In genomic region chr11:831951-832528, GRCh38 we compare ENCODE assay signal across 8 cellular contexts. TPM values are rescaled to one million over a fixed set of nuclear protein-coding genes. Genes with fewer than 3 reads are reported as not detected.
DNase-seq lines count a peak whose midpoint lies in the region; ATAC-seq lines count a peak whose summit lies in the region.

No MANE protein-coding gene starts in this region.

- intact Hi-C loops in activated CD4-positive, alpha-beta memory T cell treated with anti-CD3 and anti-CD28 coated beads for 36 hours (cut with micrococcal nuclease), result loop anchor here (1.0 kb wide), 1 partner anchor 10 kb away; the partner anchor contains the start of genes POLR2L and TSPAN4

- H3K27me3 Mint-ChIP-seq in activated CD4-positive, alpha-beta memory T cell treated with anti-CD3 and anti-CD28 coated beads, Interleukin-2, amount 10 ng/mL, durations not matched to agents 7 days and 5 days, result peaks cover 38% of the 10 kb centered on the region
- peaks cover 35% of the 10 kb centered on the region for H3K27me3 Mint-ChIP-seq in activated CD4-positive, alpha-beta memory T cell treated with anti-CD3 and anti-CD28 coated beads for 36 hours
- H3K27me3 Mint-ChIP-seq in activated T-cell treated with anti-CD3 and anti-CD28 coated beads, Interleukin-2, amount 50 U/mL, for 72 hours (ENCODE audit: low read depth), result peaks cover 36% of the 10 kb centered on the region

- no peak overlapping the region for H3K27ac Mint-ChIP-seq in activated CD4-positive, alpha-beta memory T cell treated with anti-CD3 and anti-CD28 coated beads, Interleukin-2, amount 10 ng/mL, durations not matched to agents 7 days and 5 days
- H3K27ac Mint-ChIP-seq in activated CD4-positive, alpha-beta memory T cell treated with anti-CD3 and anti-CD28 coated beads for 36 hours, result no peak overlapping the region
- H3K27ac Mint-ChIP-seq in activated T-cell treated with anti-CD3 and anti-CD28 coated beads, Interleukin-2, amount 50 U/mL, for 72 hours, result no peak overlapping the region

- no peak for ATAC-seq in activated T-cell treated with anti-CD3 and anti-CD28 coated beads, Interleukin-2, amount 50 U/mL, for 72 hours (replicated peaks in 1 of 2)
- ATAC-seq in HG03097 (IDR thresholded peaks at IDR 0.05; ENCODE audit: low FRiP score, unreplicated experiment), result no peak

- no peak overlapping the region for H3K27ac ChIP-seq in iPS-20b (ENCODE audit: low read length)
- no peak overlapping the region for H3K27ac ChIP-seq in stomach smooth muscle (ENCODE audit: low read length)

- H3K4me3 Mint-ChIP-seq in activated CD4-positive, alpha-beta memory T cell treated with anti-CD3 and anti-CD28 coated beads, Interleukin-2, amount 10 ng/mL, durations not matched to agents 7 days and 5 days, result peak overlapping the region; percentile 46
- no peak overlapping the region for H3K4me3 Mint-ChIP-seq in activated CD4-positive, alpha-beta memory T cell treated with anti-CD3 and anti-CD28 coated beads for 36 hours
- peak overlapping the region; percentile 41 to 64 for H3K4me3 Mint-ChIP-seq in activated T-cell treated with anti-CD3 and anti-CD28 coated beads, Interleukin-2, amount 50 U/mL, for 72 hours

- no peaks in the 10 kb centered on the region for H3K9me3 ChIP-seq in iPS-20b (ENCODE audit: insufficient read depth, low read depth, low read length)
- H3K9me3 ChIP-seq in stomach smooth muscle (ENCODE audit: control insufficient read depth in 2 of 2, low read length in 2 of 2), result no peaks in the 10 kb centered on the region

- POLR2A ChIA-PET in activated CD4-positive, alpha-beta memory T cell treated with anti-CD3 and anti-CD28 coated beads, Interleukin-2, amount 10 ng/mL, durations not matched to agents 7 days and 5 days (lab: Charles Lee), result interaction anchor here (0.6 to 8.3 kb wide), 5 partner anchors 9 to 23 kb away, joined by 3 to 74 read pairs (median 25); partner anchors contain the start of genes PNPLA2, POLR2L, RPLP2 and TSPAN4
- POLR2A ChIA-PET in activated CD4-positive, alpha-beta memory T cell treated with anti-CD3 and anti-CD28 coated beads for 36 hours (lab: Charles Lee), result interaction anchor here (1.7 kb wide), 1 partner anchor 13 kb away, joined by 7 read pairs; the partner anchor contains the start of gene PNPLA2

- no peaks in the 10 kb centered on the region for H3K36me3 Mint-ChIP-seq in activated CD4-positive, alpha-beta memory T cell treated with anti-CD3 and anti-CD28 coated beads, Interleukin-2, amount 10 ng/mL, durations not matched to agents 7 days and 5 days (ENCODE audit: low read depth)
- H3K36me3 Mint-ChIP-seq in activated CD4-positive, alpha-beta memory T cell treated with anti-CD3 and anti-CD28 coated beads for 36 hours, result no peaks in the 10 kb centered on the region
- H3K36me3 Mint-ChIP-seq in activated T-cell treated with anti-CD3 and anti-CD28 coated beads, Interleukin-2, amount 50 U/mL, for 72 hours (ENCODE audit: insufficient read depth in 2 of 2), result no peaks in the 10 kb centered on the region

- peaks cover 62% of the 10 kb centered on the region for H3K27me3 ChIP-seq in iPS-20b (ENCODE audit: insufficient read depth, low read length)
- H3K27me3 ChIP-seq in stomach smooth muscle (ENCODE audit: control insufficient read depth in 1 of 2, insufficient read depth in 2 of 2, low read length in 2 of 2), result peaks cover 40 to 55% of the 10 kb centered on the region in 2 donors

- no peak overlapping the region for H3K9ac ChIP-seq in iPS-20b (ENCODE audit: low read depth, low read length)
- H3K9ac ChIP-seq in stomach smooth muscle (ENCODE audit: low read length in 2 of 2), result peak overlapping the region; percentile 13 to 28

- CTCF ChIA-PET in activated CD4-positive, alpha-beta memory T cell treated with anti-CD3 and anti-CD28 coated beads, Interleukin-2, amount 10 ng/mL, durations not matched to agents 7 days and 5 days (lab: Charles Lee), result no interaction called here
- CTCF ChIA-PET in activated CD4-positive, alpha-beta memory T cell treated with anti-CD3 and anti-CD28 coated beads for 36 hours (lab: Charles Lee), result interaction anchor here (1.2 kb wide), 2 partner anchors 11 to 16 kb away, joined by 3 to 5 read pairs; partner anchors contain the start of genes POLR2L and TSPAN4

- H3K4me1 Mint-ChIP-seq in activated CD4-positive, alpha-beta memory T cell treated with anti-CD3 and anti-CD28 coated beads, Interleukin-2, amount 10 ng/mL, durations not matched to agents 7 days and 5 days, result peaks cover 36% of the 10 kb centered on the region
- H3K4me1 Mint-ChIP-seq in activated CD4-positive, alpha-beta memory T cell treated with anti-CD3 and anti-CD28 coated beads for 36 hours (ENCODE audit: low read depth), result peaks cover 30% of the 10 kb centered on the region
- H3K4me1 Mint-ChIP-seq in activated T-cell treated with anti-CD3 and anti-CD28 coated beads, Interleukin-2, amount 50 U/mL, for 72 hours (ENCODE audit: low read depth), result peaks cover 35% of the 10 kb centered on the region

- H3K9me3 Mint-ChIP-seq in activated CD4-positive, alpha-beta memory T cell treated with anti-CD3 and anti-CD28 coated beads, Interleukin-2, amount 10 ng/mL, durations not matched to agents 7 days and 5 days, result no peaks in the 10 kb centered on the region
- no peaks in the 10 kb centered on the region for H3K9me3 Mint-ChIP-seq in activated CD4-positive, alpha-beta memory T cell treated with anti-CD3 and anti-CD28 coated beads for 36 hours
- H3K9me3 Mint-ChIP-seq in activated T-cell treated with anti-CD3 and anti-CD28 coated beads, Interleukin-2, amount 50 U/mL, for 72 hours, result no peaks in the 10 kb centered on the region

- peaks cover 25% of the 10 kb centered on the region for H3K4me1 ChIP-seq in iPS-20b (ENCODE audit: insufficient read depth, low read length)
- peaks cover 68% of the 10 kb centered on the region for H3K4me1 ChIP-seq in stomach smooth muscle (ENCODE audit: control insufficient read depth, insufficient read depth, low read length)

- H3K4me3 ChIP-seq in iPS-20b (ENCODE audit: low read length) (peak overlapping the region; percentile 53), stomach smooth muscle (ENCODE audit: low read length in 2 of 2) (peak overlapping the region in 1 of 2 donors; percentile 71)

- no peak for DNase-seq in activated CD4-positive, alpha-beta memory T cell treated with anti-CD3 and anti-CD28 coated beads, Interleukin-2, amount 10 ng/mL, durations not matched to agents 7 days and 5 days
- DNase-seq in activated CD4-positive, alpha-beta memory T cell treated with anti-CD3 and anti-CD28 coated beads for 36 hours, result no peak
- no peak for DNase-seq in activated T-cell treated with anti-CD3 and anti-CD28 coated beads, Interleukin-2, amount 50 U/mL, for 72 hours
- no peak for DNase-seq in stimulated activated CD4-positive, alpha-beta T cell treated with anti-CD3 and anti-CD28 coated beads, Interleukin-2, amount 100 ng/mL, for 24 hours
- DNase-seq in activated CD4-positive, alpha-beta T cell treated with anti-CD3 and anti-CD28 coated beads for 4 hours, result no peak

- H3K36me3 ChIP-seq in iPS-20b (ENCODE audit: insufficient read depth, low read depth, low read length), result peaks cover 6% of the 10 kb centered on the region; the same call in 1 of the 2 replicates
- peaks cover 0 to 6% of the 10 kb centered on the region in 2 donors for H3K36me3 ChIP-seq in stomach smooth muscle (ENCODE audit: control insufficient read depth in 2 of 2, insufficient read depth in 2 of 2, low read length in 2 of 2)

RNA-seq across cellular contexts. Expression of gene CD151, which starts 0.7 kb away (rescaled TPM):
- total RNA-seq in activated CD4-positive, alpha-beta memory T cell treated with anti-CD3 and anti-CD28 coated beads, Interleukin-2, amount 10 ng/mL, durations not matched to agents 7 days and 5 days, result 10 to 100 TPM; 28.0 to 28.6 TPM
- 10 to 100 TPM; 40.2 to 40.9 TPM for total RNA-seq in activated CD4-positive, alpha-beta memory T cell treated with anti-CD3 and anti-CD28 coated beads for 36 hours
- 10 to 100 TPM; 35.4 to 42.2 TPM for total RNA-seq in activated T-cell treated with anti-CD3 and anti-CD28 coated beads, Interleukin-2, amount 50 U/mL, for 72 hours

RNA-seq across cellular contexts. Expression of gene CRACR2B, which starts 4.3 kb away (rescaled TPM):
- 10 to 100 TPM; 12.7 to 13.7 TPM for total RNA-seq in activated CD4-positive, alpha-beta memory T cell treated with anti-CD3 and anti-CD28 coated beads, Interleukin-2, amount 10 ng/mL, durations not matched to agents 7 days and 5 days
- total RNA-seq in activated CD4-positive, alpha-beta memory T cell treated with anti-CD3 and anti-CD28 coated beads for 36 hours, result 1 to 10 TPM; 1.8 to 2.3 TPM
- 10 to 100 TPM in 1 of 2 donors, 1 to 10 TPM in 1; 5.5 to 13.3 TPM for total RNA-seq in activated T-cell treated with anti-CD3 and anti-CD28 coated beads, Interleukin-2, amount 50 U/mL, for 72 hours

RNA-seq across cellular contexts. Expression of gene POLR2L, which starts 10.3 kb away (rescaled TPM):
- total RNA-seq in activated CD4-positive, alpha-beta memory T cell treated with anti-CD3 and anti-CD28 coated beads, Interleukin-2, amount 10 ng/mL, durations not matched to agents 7 days and 5 days, result 10 to 100 TPM; 59.3 to 61.5 TPM
- 10 to 100 TPM; 70.4 to 74.0 TPM for total RNA-seq in activated CD4-positive, alpha-beta memory T cell treated with anti-CD3 and anti-CD28 coated beads for 36 hours
- total RNA-seq in activated T-cell treated with anti-CD3 and anti-CD28 coated beads, Interleukin-2, amount 50 U/mL, for 72 hours, result 10 to 100 TPM; 28.2 to 30.9 TPM

RNA-seq across cellular contexts. Expression of gene TSPAN4, which starts 10.6 kb away (rescaled TPM):
- 1 to 10 TPM; 4.4 to 4.5 TPM for total RNA-seq in activated CD4-positive, alpha-beta memory T cell treated with anti-CD3 and anti-CD28 coated beads, Interleukin-2, amount 10 ng/mL, durations not matched to agents 7 days and 5 days
- total RNA-seq in activated CD4-positive, alpha-beta memory T cell treated with anti-CD3 and anti-CD28 coated beads for 36 hours, result 1 to 10 TPM; 5.2 to 5.3 TPM
- 10 to 100 TPM; 12.2 to 14.9 TPM for total RNA-seq in activated T-cell treated with anti-CD3 and anti-CD28 coated beads, Interleukin-2, amount 50 U/mL, for 72 hours

RNA-seq across cellular contexts. Expression of gene PNPLA2, which starts 13.3 kb away (rescaled TPM):
- total RNA-seq in activated CD4-positive, alpha-beta memory T cell treated with anti-CD3 and anti-CD28 coated beads, Interleukin-2, amount 10 ng/mL, durations not matched to agents 7 days and 5 days, result 10 to 100 TPM; 66.8 to 70.9 TPM
- 10 to 100 TPM; 33.2 to 35.0 TPM for total RNA-seq in activated CD4-positive, alpha-beta memory T cell treated with anti-CD3 and anti-CD28 coated beads for 36 hours
- 10 to 100 TPM; 64.5 to 77.1 TPM for total RNA-seq in activated T-cell treated with anti-CD3 and anti-CD28 coated beads, Interleukin-2, amount 50 U/mL, for 72 hours
